11 cellular contexts compared by ENCODE assay signal in the genomic region with DNA sequence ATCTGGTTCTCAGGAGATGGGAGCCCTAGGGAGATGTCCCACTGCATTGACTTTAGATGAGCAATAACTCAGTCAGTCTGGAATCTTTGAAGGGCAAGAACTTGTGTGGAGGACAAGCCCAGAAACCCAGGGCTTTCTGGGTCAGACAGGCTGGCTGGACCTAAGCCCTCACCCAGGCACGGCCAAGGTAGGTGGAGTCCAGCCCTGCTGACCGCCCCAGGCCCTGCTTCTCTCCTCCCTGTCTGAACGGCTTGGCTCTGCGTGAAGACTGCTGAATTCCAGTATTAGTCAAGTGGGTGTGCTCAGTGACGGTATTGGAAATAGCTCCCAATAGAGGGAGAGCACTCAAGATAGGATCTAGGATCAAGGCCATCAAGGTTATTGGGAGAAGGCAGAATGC. TPM values are rescaled to one million over a fixed set of nuclear protein-coding genes. Genes with fewer than 3 reads are reported as not detected.
A peak's percentile ranks its signal among the peaks of the same experiment; 100 is the strongest.
DNase-seq lines count a peak whose midpoint lies in the region; ATAC-seq, FAIRE-seq and TF ChIP-seq lines count a peak whose summit lies in the region.
"Had no signal": no experiment of that assay in that cellular context is flagged by ENCODE, and none has a peak within 500 bp of the region (broad histone marks: within the 10 kb centered on the region; RNA-seq: fewer than 3 reads in every experiment).

No MANE protein-coding gene starts in this region.

- no peaks in the 10 kb centered on the region for H3K79me1 ChIP-seq in H1 (ENCODE audit: low read depth, low read length)
- no peaks in the 10 kb centered on the region for H3K79me1 ChIP-seq in mesendoderm (ENCODE audit: low read length)

- H3K56ac ChIP-seq in H1 (replicated peaks; ENCODE audit: insufficient read length, low read depth, low read length) (no peak overlapping the region), mesendoderm (ENCODE audit: low read length) (no peak overlapping the region)

- no peak for TF ChIP-seq EP300 in H1 (IDR thresholded peaks at IDR 0.05; ENCODE audit: borderline replicate concordance in 1 of 2, low read depth in 2 of 2, low read length in 2 of 2)

- H3K18ac ChIP-seq in H1 (ENCODE audit: extremely low read depth, low read length), result no peak overlapping the region
- H3K18ac ChIP-seq in mesendoderm (ENCODE audit: low read length), result no peak overlapping the region

- no peak for TF ChIP-seq CTCF in H1 (IDR thresholded peaks at IDR 0.05; ENCODE audit: control extremely low read depth in 1 of 3, insufficient read depth in 1 of 3, low read depth in 1 of 3, low read length in 3 of 3)
- no peak for TF ChIP-seq CTCF in thoracic aorta (IDR thresholded peaks at IDR 0.05)

- H3K36me3 ChIP-seq in H1 (ENCODE audit: control insufficient read depth in 2 of 4, insufficient read depth in 4 of 4, low read length in 3 of 4) (no peaks in the 10 kb centered on the region), mesendoderm (ENCODE audit: control insufficient read depth, insufficient read depth, low read length) (no peaks in the 10 kb centered on the region), thoracic aorta (peaks cover 8% of the 10 kb centered on the region)

- FAIRE-seq in H1 (lab: Jason Lieb, UNC), result no peak

- H2BK15ac ChIP-seq in H1 (ENCODE audit: low read length), result 0 out of 2 replicates have a peak overlapping the region, but pooled peaks have one; percentile 31
- no peak overlapping the region for H2BK15ac ChIP-seq in mesendoderm (replicated peaks; ENCODE audit: low read depth)

- peak overlapping the region; percentile 36 for H3K27ac Mint-ChIP-seq in activated CD4-positive, alpha-beta T cell treated with anti-CD3 and anti-CD28 coated beads, Interleukin-2, amount 10 ng/mL, durations not matched to agents 7 days and 5 days
- H3K27ac Mint-ChIP-seq: brain had no signal

- H2BK20ac ChIP-seq in H1 (ENCODE audit: low read length), result no peak overlapping the region

- ATAC-seq in thoracic aorta (ENCODE audit: insufficient number of reproducible peaks, low FRiP score, low read depth) (peak; percentile 69), GM19455 (IDR thresholded peaks at IDR 0.05; ENCODE audit: unreplicated experiment) (no peak)

- no peak for DNase-seq in activated CD4-positive, alpha-beta T cell treated with anti-CD3 and anti-CD28 coated beads, Interleukin-2, amount 10 ng/mL, durations not matched to agents 7 days and 5 days
- DNase-seq in activated CD4-positive, alpha-beta T cell treated with anti-CD3 and anti-CD28 coated beads, Interleukin-2, amount 50 U/mL, for 4 hours, result no peak
- DNase-seq in H1 (ENCODE audit: low read depth in 1 of 2, low spot score in 2 of 2) (no peak), mesendoderm (peak; percentile 32), thoracic aorta (ENCODE audit: low spot score) (peak; percentile 81), 8988T (no peak), NCI-H1105 (lab: John Stamatoyannopoulos, UW) (no peak)

- H3K9me3 ChIP-seq in H1 (ENCODE audit: insufficient read depth in 2 of 2, low read depth in 1 of 2, low read length in 1 of 2), result no peaks in the 10 kb centered on the region
- H3K9me3 ChIP-seq in thoracic aorta, result no peaks in the 10 kb centered on the region

- H3K4me1 Mint-ChIP-seq in activated CD4-positive, alpha-beta T cell treated with anti-CD3 and anti-CD28 coated beads, Interleukin-2, amount 10 ng/mL, durations not matched to agents 7 days and 5 days, result peaks cover 62% of the 10 kb centered on the region

- no peaks in the 10 kb centered on the region for H3K23me2 ChIP-seq in H1 (ENCODE audit: low read depth, low read length)

- H3K9ac ChIP-seq in H1 (replicated peaks in 1 of 4; ENCODE audit: extremely low read depth in 1 of 4, low read depth in 3 of 4, low read length in 3 of 4), result no peak overlapping the region
- H3K9ac ChIP-seq in mesendoderm (ENCODE audit: low read length), result no peak overlapping the region

- TF ChIP-seq RAD21 in H1 (IDR thresholded peaks at IDR 0.05 in 1 of 2, conservative IDR thresholded peaks at IDR 0.05 in 1 of 2; ENCODE audit: low read depth in 2 of 2, low read length in 2 of 2), result no peak

- POLR2A ChIA-PET in activated CD4-positive, alpha-beta T cell treated with anti-CD3 and anti-CD28 coated beads, Interleukin-2, amount 10 ng/mL, durations not matched to agents 7 days and 5 days (lab: Charles Lee), result no interaction called here
- POLR2A ChIA-PET in H1 (lab: Charles Lee; ENCODE audit: partially characterized antibody), result interaction anchor here (0.6 kb wide), 1 partner anchor 281 kb away, joined by 3 read pairs; no protein-coding TSS in a partner anchor

- CTCF ChIA-PET in activated CD4-positive, alpha-beta T cell treated with anti-CD3 and anti-CD28 coated beads, Interleukin-2, amount 10 ng/mL, durations not matched to agents 7 days and 5 days (lab: Charles Lee), result interaction anchor here (1.5 kb wide), 1 partner anchor 34 kb away, joined by 4 read pairs; no protein-coding TSS in a partner anchor
- CTCF ChIA-PET in H1 (lab: Charles Lee; ENCODE audit: partially characterized antibody), result interaction anchor here (0.6 to 2.9 kb wide), 7 partner anchors 16 to 199 kb away, joined by 3 to 9 read pairs (median 4); no protein-coding TSS in a partner anchor

- H3K27me3 Mint-ChIP-seq in activated CD4-positive, alpha-beta T cell treated with anti-CD3 and anti-CD28 coated beads, Interleukin-2, amount 10 ng/mL, durations not matched to agents 7 days and 5 days, result no peaks in the 10 kb centered on the region

- peaks cover 18% of the 10 kb centered on the region for H3K36me3 Mint-ChIP-seq in activated CD4-positive, alpha-beta T cell treated with anti-CD3 and anti-CD28 coated beads, Interleukin-2, amount 10 ng/mL, durations not matched to agents 7 days and 5 days (ENCODE audit: low read depth)
- H3K36me3 Mint-ChIP-seq: brain had no signal

- H4K5ac ChIP-seq in H1 (ENCODE audit: insufficient read length, low read depth, low read length), result no peak overlapping the region
- H4K5ac ChIP-seq in mesendoderm (ENCODE audit: low read length), result no peak overlapping the region

- no peak overlapping the region for H3K23ac ChIP-seq in H1 (ENCODE audit: insufficient read length)
- H3K23ac ChIP-seq in mesendoderm (ENCODE audit: low read length), result no peak overlapping the region

- H3K4me1 ChIP-seq in H1 (replicated peaks in 1 of 4; ENCODE audit: control insufficient read depth in 3 of 4, insufficient read depth in 4 of 4, low read length in 3 of 4), result peaks cover 0 to 14% (median 8%) of the 10 kb centered on the region in 4 experiments; a peak in 6 of 7 replicates
- peaks cover 12% of the 10 kb centered on the region for H3K4me1 ChIP-seq in mesendoderm (ENCODE audit: control insufficient read depth, low read depth, low read length)
- peaks cover 32 to 63% of the 10 kb centered on the region in 2 donors for H3K4me1 ChIP-seq in thoracic aorta (ENCODE audit: control insufficient read depth in 1 of 2, low read depth in 2 of 2)

- H3K4ac ChIP-seq in H1 (replicated peaks; ENCODE audit: insufficient read length, low read depth, low read length), result no peak overlapping the region
- H3K4ac ChIP-seq in mesendoderm (ENCODE audit: low read depth, low read length), result no peak overlapping the region

- H3K27ac ChIP-seq in H1 (ENCODE audit: low read depth, low read length), result no peak overlapping the region
- no peak overlapping the region for H3K27ac ChIP-seq in mesendoderm (ENCODE audit: low read depth, low read length)
- peak overlapping the region; percentile 93 to 98 for H3K27ac ChIP-seq in thoracic aorta

- no peak overlapping the region for H3K14ac ChIP-seq in H1 (ENCODE audit: insufficient read length)

- no peaks in the 10 kb centered on the region for H3K79me2 ChIP-seq in H1 (ENCODE audit: control insufficient read depth in 1 of 2, insufficient read depth in 2 of 2, low read length in 2 of 2)
- H3K79me2 ChIP-seq in mesendoderm (ENCODE audit: control insufficient read depth, insufficient read depth, low read length), result no peaks in the 10 kb centered on the region

- H3K27me3 ChIP-seq in H1 (replicated peaks in 1 of 4; ENCODE audit: control insufficient read depth in 3 of 4, extremely low read depth in 1 of 4, insufficient read depth in 3 of 4, low read length in 3 of 4) (no peaks in the 10 kb centered on the region; a peak in 3 of 7 replicates), mesendoderm (ENCODE audit: insufficient read depth, low read length, poor library complexity) (no peaks in the 10 kb centered on the region), thoracic aorta (replicated peaks; ENCODE audit: insufficient read depth) (no peaks in the 10 kb centered on the region)

- no peaks in the 10 kb centered on the region for H3K9me3 Mint-ChIP-seq in activated CD4-positive, alpha-beta T cell treated with anti-CD3 and anti-CD28 coated beads, Interleukin-2, amount 10 ng/mL, durations not matched to agents 7 days and 5 days
- H3K9me3 Mint-ChIP-seq: brain had no signal

- H4K8ac ChIP-seq in H1 (ENCODE audit: extremely low read depth, insufficient read depth, low read length) (no peak overlapping the region), mesendoderm (ENCODE audit: low read depth, low read length) (no peak overlapping the region)

- H2BK5ac ChIP-seq in H1 (ENCODE audit: low read depth, low read length) (no peak overlapping the region), mesendoderm (ENCODE audit: low read length) (no peak overlapping the region)

- H2BK12ac ChIP-seq in H1 (ENCODE audit: low read depth, low read length), result no peak overlapping the region

- H4K91ac ChIP-seq in H1 (replicated peaks; ENCODE audit: insufficient read length, low read length), result no peak overlapping the region

- no peak overlapping the region for H2AFZ ChIP-seq in H1 (ENCODE audit: low read length)

- no peak for TF ChIP-seq POLR2A in H1 (IDR thresholded peaks at IDR 0.05; ENCODE audit: control extremely low read depth in 1 of 2, low read depth in 2 of 2, low read length in 2 of 2)

- 93% methylated on average over 5 of the region's 5 CpGs; no CpG with 5 or more reads in 1 of the 2 experiments for WGBS in H1 (ENCODE audit: extremely low coverage in 1 of 2, insufficient coverage in 1 of 2, insufficient read length in 1 of 2, insufficient replicate concordance in 2 of 2, low coverage in 1 of 2, low lambda C conversion rate in 2 of 2, missing lambda C conversion rate in 1 of 2), 2 experiments
- WGBS in mesendoderm (ENCODE audit: extremely low coverage, insufficient coverage, low lambda C conversion rate), result no CpG with 5 or more reads among the region's 5 CpGs

- no peak overlapping the region for H2BK120ac ChIP-seq in H1 (replicated peaks; ENCODE audit: low read depth, low read length)
- no peak overlapping the region for H2BK120ac ChIP-seq in mesendoderm (ENCODE audit: low read depth, low read length)

- H4K20me1 ChIP-seq in H1 (replicated peaks in 1 of 2; ENCODE audit: control insufficient read depth in 1 of 2, insufficient read depth in 2 of 2, low read length in 2 of 2), result peaks cover 0 to 4% of the 10 kb centered on the region in 2 experiments

- no peak overlapping the region for H3K4me3 ChIP-seq in H1 (ENCODE audit: extremely low read depth in 1 of 4, insufficient read depth in 2 of 4, low read depth in 3 of 4, low read length in 4 of 4)
- no peak overlapping the region for H3K4me3 ChIP-seq in mesendoderm (ENCODE audit: low read length)
- H3K4me3 ChIP-seq in thoracic aorta, result no peak overlapping the region

- no peak overlapping the region for H3K4me2 ChIP-seq in H1 (ENCODE audit: insufficient read depth in 1 of 2, low read depth in 2 of 2, low read length in 2 of 2)
- no peak overlapping the region for H3K4me2 ChIP-seq in mesendoderm (ENCODE audit: low read length)

- no peak overlapping the region for H3K4me3 Mint-ChIP-seq in activated CD4-positive, alpha-beta T cell treated with anti-CD3 and anti-CD28 coated beads, Interleukin-2, amount 10 ng/mL, durations not matched to agents 7 days and 5 days
- H3K4me3 Mint-ChIP-seq: brain had no signal

- H2AK5ac ChIP-seq in H1 (ENCODE audit: low read depth, low read length), result no peak overlapping the region
- no peak overlapping the region for H2AK5ac ChIP-seq in mesendoderm (ENCODE audit: low read length)

RNA-seq across cellular contexts. Expression of a gene that starts 6.1 kb away (rescaled TPM):
- under 1 TPM; 0.50 to 0.52 TPM for total RNA-seq in activated CD4-positive, alpha-beta T cell treated with anti-CD3 and anti-CD28 coated beads, Interleukin-2, amount 10 ng/mL, durations not matched to agents 7 days and 5 days
- not detected in 2 replicates for total RNA-seq in H1 (2021; fragmentation: NEBNext Ultra II Directional; extraction: Animal tissue kit (Norgen Biotek cat#: 25700))
- polyA plus RNA-seq in H1 (2011; rRNA removed), result not detected in 2 replicates
- polyA plus RNA-seq in H1 (2011; cell fraction: cytosol; rRNA removed), result not detected
- polyA plus RNA-seq in H1 (2011; cell fraction: nucleus; rRNA removed), result not detected
- not detected in 4 replicates for polyA plus RNA-seq in H1 (2012, experiment 1 of 2)
- not detected for polyA plus RNA-seq in H1 (2012, experiment 2 of 2)
- not detected for polyA plus RNA-seq in H1 (2013, experiment 1 of 2)
- not detected for polyA plus RNA-seq in H1 (2013, experiment 2 of 2)
- not detected in 2 replicates for polyA minus RNA-seq in H1 (2011; rRNA and poly(A)+ RNA removed)
- polyA minus RNA-seq in H1 (2011; cell fraction: cytosol; rRNA and poly(A)+ RNA removed), result not detected
- polyA minus RNA-seq in H1 (2011; cell fraction: nucleus; rRNA and poly(A)+ RNA removed), result not detected
- 0.80 TPM for polyA plus RNA-seq in mesendoderm (2013, experiment 1 of 2)
- 0.70 TPM for polyA plus RNA-seq in mesendoderm (2013, experiment 2 of 2)
- not detected for total RNA-seq in thoracic aorta
- total RNA-seq: A172, temporal lobe had no signal

RNA-seq across cellular contexts. Expression of a gene that starts 35.9 kb away (rescaled TPM):
- 100 to 1,000 TPM; 103 to 109 TPM for total RNA-seq in activated CD4-positive, alpha-beta T cell treated with anti-CD3 and anti-CD28 coated beads, Interleukin-2, amount 10 ng/mL, durations not matched to agents 7 days and 5 days
- total RNA-seq in H1 (2021; fragmentation: NEBNext Ultra II Directional; extraction: Animal tissue kit (Norgen Biotek cat#: 25700)), result 57.8 and 58.2 TPM in 2 replicates
- 6.2 and 15.7 TPM in 2 replicates for polyA plus RNA-seq in H1 (2011; rRNA removed)
- 4.4 TPM for polyA plus RNA-seq in H1 (2011; cell fraction: cytosol; rRNA removed)
- polyA plus RNA-seq in H1 (2011; cell fraction: nucleus; rRNA removed), result 29.6 TPM
- 40.7 to 56.9 TPM (median 45.3 TPM) in 4 replicates for polyA plus RNA-seq in H1 (2012, experiment 1 of 2)
- 18.6 TPM for polyA plus RNA-seq in H1 (2012, experiment 2 of 2)
- 62.5 TPM for polyA plus RNA-seq in H1 (2013, experiment 1 of 2)
- polyA plus RNA-seq in H1 (2013, experiment 2 of 2), result 58.3 TPM
- 4.8 and 6.3 TPM in 2 replicates for polyA minus RNA-seq in H1 (2011; rRNA and poly(A)+ RNA removed)
- 31.1 TPM for polyA minus RNA-seq in H1 (2011; cell fraction: cytosol; rRNA and poly(A)+ RNA removed)
- polyA minus RNA-seq in H1 (2011; cell fraction: nucleus; rRNA and poly(A)+ RNA removed), result 20.6 TPM
- 65.1 TPM for polyA plus RNA-seq in mesendoderm (2013, experiment 1 of 2)
- 69.1 TPM for polyA plus RNA-seq in mesendoderm (2013, experiment 2 of 2)
- total RNA-seq in thoracic aorta, result 10 to 100 TPM; 28.6 to 68.8 TPM

Comparison
In these comparisons a context has a peak if more than half of its experiments do, and no peak if none do; other contexts are left out.
1. DNase-seq: peak in mesendoderm (single experiment) and thoracic aorta (single experiment); none in activated CD4-positive, alpha-beta T cell treated with anti-CD3 and anti-CD28 coated beads, Interleukin-2, amount 10 ng/mL, durations not matched to agents 7 days and 5 days (single experiment), activated CD4-positive, alpha-beta T cell treated with anti-CD3 and anti-CD28 coated beads, Interleukin-2, amount 50 U/mL, for 4 hours (0 of 2), H1 (0 of 2), 8988T (single experiment) and NCI-H1105 (single experiment).
2. H3K27ac ChIP-seq: peak in thoracic aorta (2 of 2); none in H1 (single experiment) and mesendoderm (single experiment).